8 cellular contexts compared by ENCODE assay signal in the genomic region with DNA sequence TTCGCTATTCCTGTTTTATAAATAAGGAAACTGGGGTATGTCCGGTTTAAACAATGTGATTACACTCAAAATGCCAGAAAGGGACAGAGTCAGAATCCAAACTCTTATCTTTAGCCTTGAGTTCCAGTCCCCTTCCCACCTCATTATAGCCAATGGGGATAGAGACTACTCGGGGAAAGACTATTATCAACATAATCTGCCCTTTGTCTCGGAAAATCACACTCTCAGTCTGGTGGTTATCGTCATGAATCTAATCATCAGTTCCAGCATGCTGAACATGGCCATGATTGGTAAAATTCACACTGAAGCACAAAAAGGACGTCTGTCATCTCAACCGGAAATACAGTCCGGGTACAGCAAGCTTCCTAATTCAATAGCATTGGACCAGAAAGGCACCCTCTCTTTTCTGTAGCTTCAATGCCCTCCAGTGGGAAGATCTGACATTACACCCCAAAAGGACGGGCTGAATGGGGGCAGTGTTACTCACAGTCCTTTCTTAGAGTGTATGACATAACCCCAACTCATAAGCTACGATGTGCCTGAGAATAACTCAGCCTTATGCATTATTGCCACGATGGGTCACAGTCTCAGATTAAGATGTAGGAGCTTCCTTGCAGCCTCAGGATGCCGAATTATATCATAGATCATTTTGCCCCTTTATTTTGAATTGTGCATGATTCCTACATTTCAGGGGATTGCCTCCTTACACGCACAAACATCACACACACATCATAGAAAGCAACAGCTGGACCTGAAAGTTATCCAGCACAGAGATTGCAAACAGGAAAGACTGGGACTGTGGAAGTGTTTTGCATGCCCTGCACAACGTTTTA.
DNase-seq lines count a peak whose midpoint lies in the region; ATAC-seq and TF ChIP-seq lines count a peak whose summit lies in the region.

No MANE protein-coding gene starts in this region.

- H3K27me3 ChIP-seq in A673 (replicated peaks; ENCODE audit: insufficient read depth, low read depth, low read length, poor library complexity), result no peaks in the 10 kb centered on the region

- no peaks in the 10 kb centered on the region for H3K36me3 Mint-ChIP-seq in central memory CD8-positive, alpha-beta T cell (ENCODE audit: insufficient read depth)

- H3K27ac ChIP-seq in A673 (ENCODE audit: low read depth, low read length, poor library complexity, severe bottlenecking) (no peak overlapping the region), VCaP (peak overlapping the region; percentile 16; the same call in 1 of the 2 replicates)

- TF ChIP-seq CTCF in A673 (conservative IDR thresholded peaks at IDR 0.05; ENCODE audit: low read depth, low read length) (peak; percentile 88), VCaP (conservative IDR thresholded peaks at IDR 0.05) (peak; percentile 85)

- H3K4me3 ChIP-seq in A673 (ENCODE audit: low read depth, low read length, poor library complexity, severe bottlenecking), result no peak overlapping the region

- no peaks in the 10 kb centered on the region for H3K4me1 Mint-ChIP-seq in central memory CD8-positive, alpha-beta T cell

- peaks cover 14% of the 10 kb centered on the region for H3K27me3 Mint-ChIP-seq in central memory CD8-positive, alpha-beta T cell

- CTCF ChIA-PET in A673 (lab: Charles Lee), result interaction anchor here (0.6 to 1.6 kb wide), 7 partner anchors 129 to 824 kb away, joined by 3 to 23 read pairs (median 4); no protein-coding TSS in a partner anchor

- peak; percentile 99 for ATAC-seq in GM18502 (IDR thresholded peaks at IDR 0.05; ENCODE audit: poor library complexity, unreplicated experiment)
- peak; percentile 98 for ATAC-seq in HG02885 (IDR thresholded peaks at IDR 0.05; ENCODE audit: poor library complexity, unreplicated experiment)
- peak; percentile 19 for ATAC-seq in central memory CD8-positive, alpha-beta T cell (replicated peaks; ENCODE audit: extremely low read depth, poor library complexity, severe bottlenecking)

- DNase-seq in A673 (ENCODE audit: low spot score), result peak; percentile 92
- DNase-seq in NCI-H1930 (lab: John Stamatoyannopoulos, UW), result peak; percentile 2
- DNase-seq in central memory CD8-positive, alpha-beta T cell (ENCODE audit: low spot score in 2 of 2), result peak; percentile 11 to 16
- peak; percentile 83 for DNase-seq in kidney tubule cell (ENCODE audit: low spot score)
- DNase-seq in stimulated activated CD4-positive, alpha-beta T cell treated with anti-CD3 and anti-CD28 coated beads, Interleukin-4, amount 100 ng/mL, for 1 hour, result peak; percentile 52

- POLR2A ChIA-PET in A673 (lab: Charles Lee; ENCODE audit: low non-redundant PET), result no interaction called here

- no TSS peak for BruUV-seq in A673 (replicated peaks; lab: Mats Ljungman, UMichigan)

- H3K36me3 ChIP-seq in A673 (ENCODE audit: insufficient read depth, low read length, poor library complexity, severe bottlenecking), result no peaks in the 10 kb centered on the region

- peaks cover 10% of the 10 kb centered on the region for H3K4me1 ChIP-seq in A673 (ENCODE audit: insufficient read depth, low read length, poor library complexity, severe bottlenecking)

- no peak overlapping the region for H3K27ac Mint-ChIP-seq in central memory CD8-positive, alpha-beta T cell (ENCODE audit: low read depth)

- no peak overlapping the region for H3K4me3 Mint-ChIP-seq in central memory CD8-positive, alpha-beta T cell

- no peaks in the 10 kb centered on the region for H3K9me3 ChIP-seq in A673 (ENCODE audit: low read depth, low read length, poor library complexity, severe bottlenecking)

- no peaks in the 10 kb centered on the region for H3K9me3 Mint-ChIP-seq in central memory CD8-positive, alpha-beta T cell

- intact Hi-C loops in A673 (cut with micrococcal nuclease; ENCODE audit: unreplicated experiment), result loop anchor here (1.0 to 10.0 kb wide), 6 partner anchors 126 to 1119 kb away; no protein-coding TSS in a partner anchor

Comparison
In these comparisons a context has a peak if more than half of its experiments do, and no peak if none do; other contexts are left out.
1. DNase-seq: peak in every context shown above with its lines; median percentile 92 in A673; 83 in kidney tubule cell; 52 in stimulated activated CD4-positive, alpha-beta T cell treated with anti-CD3 and anti-CD28 coated beads, Interleukin-4, amount 100 ng/mL, for 1 hour; 14 in central memory CD8-positive, alpha-beta T cell; 2 in NCI-H1930.
2. ATAC-seq: peak in every context shown above with its lines; median percentile 99 in GM18502; 98 in HG02885; 19 in central memory CD8-positive, alpha-beta T cell.